26 cellular contexts compared by ENCODE assay signal in the genomic region with DNA sequence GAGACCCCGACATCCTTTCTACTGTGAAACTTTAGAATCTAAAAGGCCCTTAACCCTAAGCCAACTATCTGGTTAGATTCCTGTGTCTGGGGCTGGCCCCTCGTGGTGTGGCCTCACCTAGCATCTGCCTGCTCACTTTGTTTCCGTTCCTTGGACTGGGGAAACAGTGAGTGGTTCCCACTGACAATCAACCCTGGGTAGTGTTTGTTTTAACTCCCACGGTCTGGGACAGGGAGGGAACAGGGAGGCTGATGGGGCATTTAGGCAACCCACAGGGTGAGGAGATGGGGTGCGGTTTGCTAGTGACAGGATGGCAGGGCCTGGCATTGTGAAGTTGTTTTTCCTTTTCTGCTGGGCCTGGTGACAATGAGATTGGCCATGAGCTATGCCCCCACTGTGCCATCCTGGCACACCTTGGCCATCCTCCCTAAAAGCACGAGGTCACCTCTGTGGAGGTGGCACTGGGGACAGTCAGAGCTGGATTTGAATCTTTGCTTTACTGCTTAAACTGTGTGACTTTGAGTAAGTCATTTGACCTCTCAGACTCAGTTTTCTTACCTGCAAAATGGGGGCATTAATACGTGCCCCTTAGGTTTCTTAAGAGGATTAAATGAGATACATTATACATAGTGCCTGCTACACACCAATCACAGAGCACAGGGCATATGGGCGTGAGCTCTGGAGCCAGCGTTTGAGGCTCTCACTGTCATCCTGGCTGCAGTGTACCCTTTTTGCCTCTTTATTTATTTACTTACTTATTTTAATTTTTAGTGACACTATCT. TPM values are rescaled to one million over a fixed set of nuclear protein-coding genes. Genes with fewer than 3 reads are reported as not detected.
DNase-seq lines count a peak whose midpoint lies in the region; ATAC-seq and TF ChIP-seq lines count a peak whose summit lies in the region.
"Had no signal": no experiment of that assay in that cellular context is flagged by ENCODE, and none has a peak within 500 bp of the region (broad histone marks: within the 10 kb centered on the region; RNA-seq: fewer than 3 reads in every experiment).

No MANE protein-coding gene starts in this region.

- H2AFZ ChIP-seq in IMR-90 (replicated peaks; ENCODE audit: low read length, poor library complexity) (no peak overlapping the region), osteoblast (ENCODE audit: low read length) (peak overlapping the region; percentile 40)

- H3K79me1 ChIP-seq in IMR-90 (ENCODE audit: low read depth in 1 of 2, low read length in 2 of 2) = no peaks in the 10 kb centered on the region

- peak overlapping the region; percentile 26 to 43; a peak in 2 of 4 replicates for H4K8ac ChIP-seq in IMR-90 (ENCODE audit: low read depth in 2 of 2, low read length in 2 of 2)

- ATAC-seq in IMR-90 (ENCODE audit: low read depth) = no peak
- ATAC-seq: GM12878 had no signal

- H3K36me3 Mint-ChIP-seq in MCF 10A (ENCODE audit: insufficient read depth, unreplicated experiment) = no peaks in the 10 kb centered on the region
- H3K36me3 Mint-ChIP-seq: IgD-negative memory B cell had no signal

- H2AK5ac ChIP-seq in IMR-90 (ENCODE audit: low read depth, low read length) = peak overlapping the region; percentile 93

- no peak for TF ChIP-seq POLR2A in breast epithelium (IDR thresholded peaks at IDR 0.05)
- TF ChIP-seq POLR2A in IMR-90 (IDR thresholded peaks at IDR 0.05; ENCODE audit: low read depth, low read length) = no peak

- peak overlapping the region; percentile 68; the same call in 1 of the 2 replicates for H2BK120ac ChIP-seq in IMR-90 (ENCODE audit: low read depth, low read length)

- H3K14ac ChIP-seq in IMR-90 (replicated peaks; ENCODE audit: low read depth, low read length) = 0 out of 2 replicates have a peak overlapping the region, but pooled peaks have one; percentile 19

- peak overlapping the region; percentile 11 for H2BK5ac ChIP-seq in IMR-90 (ENCODE audit: low read depth, low read length, poor library complexity, severe bottlenecking)

- H3K4me3 ChIP-seq in breast epithelium (no peak overlapping the region), IMR-90 (ENCODE audit: insufficient read depth, low read depth, low read length) (no peak overlapping the region), choroid plexus epithelial cell (ENCODE audit: low read depth, low read length) (no peak overlapping the region), osteoblast (ENCODE audit: insufficient read depth, low read length) (no peak overlapping the region)
- H3K4me3 ChIP-seq: BLaER1 treated with 17β-estradiol and CSF1 and Interleukin-3, amounts not matched to agents 10 nM and 100 nM; GM12878; Peyer's patch had no signal

- peak overlapping the region; percentile 67 for H3K4ac ChIP-seq in IMR-90 (ENCODE audit: low read depth, low read length)

- no peaks in the 10 kb centered on the region for H3K27me3 Mint-ChIP-seq in MCF 10A (ENCODE audit: insufficient read depth, unreplicated experiment)

- DNase-seq in MCF 10A (ENCODE audit: unreplicated experiment) = peak; percentile 25
- no peak for DNase-seq in breast epithelium (ENCODE audit: low spot score in 2 of 2)
- DNase-seq in IMR-90 = no peak
- peak; percentile 22 for DNase-seq in choroid plexus epithelial cell (ENCODE audit: low read depth)
- DNase-seq in osteoblast (ENCODE audit: insufficient read length, low spot score, missing footprints) = no peak
- DNase-seq in putamen (ENCODE audit: low spot score) = no peak
- no peak for DNase-seq in NK-92 treated with Interleukin-12 subunit alpha and Interleukin-12 subunit beta, amount 100 ng/mL, for 24 hours (lab: John Stamatoyannopoulos, UW)
- DNase-seq in HPDE6-E6E7 (ENCODE audit: extremely low spot score) = no peak
- DNase-seq: 8988T; CD4-positive, alpha-beta T cell; DMS53; GDM1; NCI-H1092; NCI-H1417 treated with DMSO at 0.1 percent for 48 hours; NCI-H187; NCI-H2081 treated with DMSO at 0.1 percent for 48 hours; NCI-H2171; NCI-H226; NCI-H510A; NCI-H69; OCI-M1; Peyer's patch; SHP77 treated with DMSO at 0.1 percent for 48 hours had no signal

- H4K20me1 ChIP-seq in IMR-90 (ENCODE audit: insufficient read depth, low read length) = no peaks in the 10 kb centered on the region
- no peaks in the 10 kb centered on the region for H4K20me1 ChIP-seq in osteoblast (ENCODE audit: insufficient read depth, low read length)
- H4K20me1 ChIP-seq: BLaER1 treated with 17β-estradiol and CSF1 and Interleukin-3, amounts not matched to agents 10 nM and 100 nM had no signal

- H2BK15ac ChIP-seq in IMR-90 (ENCODE audit: low read depth, low read length) = peak overlapping the region; percentile 93; the same call in 2 of the 3 replicates

- H4K91ac ChIP-seq in IMR-90 (ENCODE audit: insufficient read depth, low read depth, low read length) = peak overlapping the region; percentile 47; the same call in 1 of the 2 replicates

- peak overlapping the region in 1 of 2 donors; percentile 10 for H3K27ac ChIP-seq in breast epithelium
- peak overlapping the region; percentile 20; the same call in 1 of the 2 replicates for H3K27ac ChIP-seq in IMR-90 (ENCODE audit: insufficient read depth, low read length)
- H3K27ac ChIP-seq in osteoblast (ENCODE audit: low read depth, low read length) = peak overlapping the region; percentile 36
- H3K27ac ChIP-seq: BLaER1 treated with 17β-estradiol and CSF1 and Interleukin-3, amounts not matched to agents 10 nM and 100 nM; Peyer's patch had no signal

- H3K4me1 Mint-ChIP-seq in MCF 10A (ENCODE audit: insufficient read depth, unreplicated experiment) = peaks cover 16% of the 10 kb centered on the region

- peak overlapping the region; percentile 22 for H2BK20ac ChIP-seq in IMR-90 (ENCODE audit: low read depth, low read length)

- H3K27ac Mint-ChIP-seq in MCF 10A (ENCODE audit: low read depth, unreplicated experiment) = no peak overlapping the region
- H3K27ac Mint-ChIP-seq: CD4-positive, alpha-beta T cell; IgD-negative memory B cell had no signal

- TF ChIP-seq CTCF in MCF 10A (IDR thresholded peaks at IDR 0.05; ENCODE audit: unreplicated experiment) (no peak), breast epithelium (IDR thresholded peaks at IDR 0.05) (no peak), IMR-90 (conservative IDR thresholded peaks at IDR 0.05; ENCODE audit: low read depth, low read length) (no peak), choroid plexus epithelial cell (conservative IDR thresholded peaks at IDR 0.05; ENCODE audit: low read depth, low read length) (no peak), osteoblast (IDR thresholded peaks at IDR 0.05; ENCODE audit: extremely low read depth, low read depth, low read length) (no peak)

- H3K9me1 ChIP-seq in IMR-90 (ENCODE audit: insufficient read depth, low read length) = peaks cover 15% of the 10 kb centered on the region

- TF ChIP-seq RAD21 in IMR-90 (IDR thresholded peaks at IDR 0.05; ENCODE audit: low read length) = no peak

- BruUV-seq in MCF 10A (replicated peaks; lab: Mats Ljungman, UMichigan) (no TSS peak), IMR-90 (replicated peaks; lab: Mats Ljungman, UMichigan) (no TSS peak)

- H3K9me3 ChIP-seq in breast epithelium (no peaks in the 10 kb centered on the region), IMR-90 (ENCODE audit: control insufficient read depth, insufficient read depth, low read length) (no peaks in the 10 kb centered on the region), osteoblast (ENCODE audit: low read depth, low read length) (no peaks in the 10 kb centered on the region)
- H3K9me3 ChIP-seq: BLaER1 treated with 17β-estradiol and CSF1 and Interleukin-3, amounts not matched to agents 10 nM and 100 nM; Peyer's patch had no signal

- H3K4me1 ChIP-seq in breast epithelium = peaks cover 8 to 10% of the 10 kb centered on the region in 2 donors
- H3K4me1 ChIP-seq in IMR-90 (ENCODE audit: control insufficient read depth, insufficient read depth, low read length) = peaks cover 18% of the 10 kb centered on the region
- peaks cover 24% of the 10 kb centered on the region for H3K4me1 ChIP-seq in osteoblast (ENCODE audit: insufficient read depth, low read length)
- H3K4me1 ChIP-seq: BLaER1 treated with 17β-estradiol and CSF1 and Interleukin-3, amounts not matched to agents 10 nM and 100 nM had no signal

- POLR2A ChIA-PET in MCF 10A (lab: Yijun Ruan, JAX) (no interaction called here), IMR-90 (lab: Charles Lee; ENCODE audit: unreplicated experiment) (no interaction called here)

- H3K79me2 ChIP-seq in osteoblast (ENCODE audit: insufficient read depth, low read length) = no peaks in the 10 kb centered on the region

- intact Hi-C loops in MCF 10A (cut with micrococcal nuclease) (no loop called here), breast epithelium (cut with DNase I; ENCODE audit: low total_unique reads) (no loop called here), IMR-90 (cut with micrococcal nuclease) (no loop called here)

- no peaks in the 10 kb centered on the region for H3K9me3 Mint-ChIP-seq in MCF 10A (ENCODE audit: unreplicated experiment)
- H3K9me3 Mint-ChIP-seq: CD4-positive, alpha-beta T cell; IgD-negative memory B cell had no signal

- no peak overlapping the region for H3K4me3 Mint-ChIP-seq in MCF 10A (ENCODE audit: unreplicated experiment)
- H3K4me3 Mint-ChIP-seq: CD4-positive, alpha-beta T cell; IgD-negative memory B cell had no signal

- no peak overlapping the region for H3K23ac ChIP-seq in IMR-90 (ENCODE audit: low read depth, low read length)

- peak overlapping the region; percentile 17 for H2AK9ac ChIP-seq in IMR-90 (replicated peaks; ENCODE audit: low read depth, low read length, poor library complexity)

- no peak overlapping the region for H3K9ac ChIP-seq in IMR-90 (ENCODE audit: low read depth, low read length)
- H3K9ac ChIP-seq: BLaER1 treated with 17β-estradiol and CSF1 and Interleukin-3, amounts not matched to agents 10 nM and 100 nM had no signal

- H3K36me3 ChIP-seq in breast epithelium (no peaks in the 10 kb centered on the region), IMR-90 (ENCODE audit: control insufficient read depth, insufficient read depth, low read length) (no peaks in the 10 kb centered on the region), osteoblast (ENCODE audit: insufficient read depth, low read length) (no peaks in the 10 kb centered on the region)
- H3K36me3 ChIP-seq: BLaER1 treated with 17β-estradiol and CSF1 and Interleukin-3, amounts not matched to agents 10 nM and 100 nM; Peyer's patch had no signal

- in situ Hi-C loops in IMR-90 (cut with MboI; ENCODE audit: low sequenced_read_pairs) = no loop called here

- peak overlapping the region; percentile 88 for H3K18ac ChIP-seq in IMR-90 (ENCODE audit: low read depth, low read length)

- peak overlapping the region; percentile 78 for H4K5ac ChIP-seq in IMR-90 (ENCODE audit: low read depth, low read length)

- dilution Hi-C loops in IMR-90 (cut with HindIII; ENCODE audit: low sequenced_read_pairs, unreplicated experiment) = no loop called here

- WGBS in IMR-90 (ENCODE audit: extremely low coverage in 2 of 2, insufficient read length in 1 of 2), 2 experiments = no CpG with 5 or more reads among the region's 9 CpGs

- H3K27me3 ChIP-seq in breast epithelium = no peaks in the 10 kb centered on the region
- no peaks in the 10 kb centered on the region for H3K27me3 ChIP-seq in IMR-90 (ENCODE audit: control insufficient read depth, insufficient read depth, low read length)
- no peaks in the 10 kb centered on the region for H3K27me3 ChIP-seq in osteoblast (ENCODE audit: insufficient read depth, low read length)
- H3K27me3 ChIP-seq: BLaER1 treated with 17β-estradiol and CSF1 and Interleukin-3, amounts not matched to agents 10 nM and 100 nM; Peyer's patch had no signal

- H3K56ac ChIP-seq in IMR-90 (ENCODE audit: extremely low read depth, insufficient read depth, low read length) = no peak overlapping the region

- H3K4me2 ChIP-seq in IMR-90 (ENCODE audit: low read depth, low read length) (no peak overlapping the region), osteoblast (ENCODE audit: insufficient read depth, low read length) (no peak overlapping the region)
- H3K4me2 ChIP-seq: BLaER1 treated with 17β-estradiol and CSF1 and Interleukin-3, amounts not matched to agents 10 nM and 100 nM had no signal

- CTCF ChIA-PET in MCF 10A (lab: Yijun Ruan, JAX) = interaction anchor here (0.9 to 4.2 kb wide), 3 partner anchors 26 to 66 kb away, joined by 3 to 69 read pairs (median 20); no protein-coding TSS in a partner anchor
- CTCF ChIA-PET in IMR-90 (lab: Yijun Ruan, JAX) = interaction anchor here (7.0 kb wide), 1 partner anchor 27 kb away, joined by 66 read pairs; no protein-coding TSS in a partner anchor

RNA-seq across cellular contexts. Expression of gene CHRDL2, which starts 31.4 kb away (rescaled TPM):
- total RNA-seq in MCF 10A (2022) = not detected in 2 replicates
- 1 to 10 TPM in 1 of 3 donors, not detected in 2; 4.2 TPM for total RNA-seq in breast epithelium
- total RNA-seq in IMR-90 (2012; rRNA removed) = not detected in 2 replicates
- 0.37 and 0.80 TPM in 2 replicates for polyA plus RNA-seq in IMR-90 (2012; rRNA removed)
- polyA plus RNA-seq in IMR-90 (2012; cell fraction: cytosol; rRNA removed) = 0.95 and 2.3 TPM in 2 replicates
- polyA plus RNA-seq in IMR-90 (2012; cell fraction: nucleus; rRNA removed; ENCODE audit: low replicate concordance) = 0.64 and 0.66 TPM in 2 replicates
- total RNA-seq in osteoblast = under 0.01 TPM in 1 of 2 replicates, not detected in the other
- total RNA-seq: CD4-positive, alpha-beta T cell; GM12878; Peyer's patch had no signal
- polyA plus RNA-seq: GM12878, IgD-negative memory B cell had no signal

RNA-seq across cellular contexts. Expression of gene RNF169, which starts 48.8 kb away (rescaled TPM):
- total RNA-seq in MCF 10A (2022) (15.0 and 18.0 TPM in 2 replicates), breast epithelium (10 to 100 TPM; 16.5 to 36.1 (median 27.2) TPM), IMR-90 (2012; rRNA removed) (23.3 and 28.1 TPM in 2 replicates), osteoblast (32.6 and 32.7 TPM in 2 replicates)
- polyA plus RNA-seq in IMR-90 (2012; rRNA removed) = 3.0 and 3.6 TPM in 2 replicates
- 0.73 and 0.82 TPM in 2 replicates for polyA plus RNA-seq in IMR-90 (2012; cell fraction: cytosol; rRNA removed)
- polyA plus RNA-seq in IMR-90 (2012; cell fraction: nucleus; rRNA removed; ENCODE audit: low replicate concordance) = 1.2 and 7.6 TPM in 2 replicates

Comparison
In these comparisons a context has a peak if more than half of its experiments do, and no peak if none do; other contexts are left out.
1. DNase-seq: peak in MCF 10A (single experiment) and choroid plexus epithelial cell (single experiment); none in breast epithelium (0 of 2), IMR-90 (single experiment), osteoblast (single experiment), putamen (single experiment), NK-92 treated with Interleukin-12 subunit alpha and Interleukin-12 subunit beta, amount 100 ng/mL, for 24 hours (single experiment) and HPDE6-E6E7 (single experiment).